ENCODE assay signal across 7 cellular contexts in the genomic region with DNA sequence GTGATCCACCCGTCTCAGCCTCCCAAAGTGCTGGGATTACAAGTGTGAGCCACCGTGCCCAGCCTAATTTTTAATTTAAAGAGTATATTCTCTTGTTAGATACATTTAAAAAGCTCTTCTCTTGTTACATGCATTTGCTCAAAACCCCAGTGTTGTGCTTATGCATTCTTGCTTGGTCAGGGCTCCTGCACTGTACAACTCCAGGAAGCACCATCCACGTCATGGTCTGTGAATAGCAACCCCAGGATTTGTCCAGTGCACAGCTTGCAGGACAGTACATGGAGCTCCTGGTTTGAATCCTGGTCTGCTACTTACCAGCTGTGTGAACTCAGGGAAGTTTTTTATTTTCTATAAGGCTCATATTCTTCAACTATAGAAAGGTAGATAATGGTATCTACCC.
"Had no signal": no experiment of that assay in that cellular context is flagged by ENCODE, and none has a peak within 500 bp of the region (broad histone marks: within the 10 kb centered on the region; RNA-seq: fewer than 3 reads in every experiment).

No MANE protein-coding gene starts in this region.

- H3K36me3 ChIP-seq: HAP-1 had no signal

- H3K27ac ChIP-seq: GM23248 had no signal

- H3K9ac ChIP-seq: GM23248 had no signal

- H3K4me3 ChIP-seq: GM23248, HAP-1 had no signal

- DNase-seq: GM23248, GOT3, H7, HFFc6, KBM-7 had no signal

- ATAC-seq: HCT116 had no signal

- H2AFZ ChIP-seq: GM23248 had no signal

- H3K9me3 ChIP-seq: HAP-1 had no signal
